In genomic region chr6:30542404-30542725, GRCh38 we compare ENCODE assay signal across 9 cellular contexts. TPM values are rescaled to one million over a fixed set of nuclear protein-coding genes. Genes with fewer than 3 reads are reported as not detected.
DNase-seq lines count a peak whose midpoint lies in the region; ATAC-seq, FAIRE-seq and TF ChIP-seq lines count a peak whose summit lies in the region.
"Had no signal": no experiment of that assay in that cellular context is flagged by ENCODE, and none has a peak within 500 bp of the region (broad histone marks: within the 10 kb centered on the region; RNA-seq: fewer than 3 reads in every experiment).

No MANE protein-coding gene starts in this region.

- peak; percentile 22 for ATAC-seq in activated T-helper 17 cell treated with anti-CD3 and anti-CD28 coated beads, Interleukin-2, amount 50 U/mL, for 72 hours (replicated peaks)

- peaks cover 34% of the 10 kb centered on the region for H3K4me1 Mint-ChIP-seq in activated T-helper 17 cell treated with anti-CD3 and anti-CD28 coated beads, Interleukin-2, amount 50 U/mL, for 72 hours
- H3K4me1 Mint-ChIP-seq in mesothelial cell of epicardium, result peaks cover 6% of the 10 kb centered on the region

- no peak for DNase-seq in GM12892 (ENCODE audit: insufficient read length)
- DNase-seq in mesothelial cell of epicardium (ENCODE audit: low spot score in 2 of 2, unreplicated experiment in 2 of 2), result no peak
- no peak for DNase-seq in CD1c-positive myeloid dendritic cell (ENCODE audit: extremely low spot score)
- DNase-seq in NCI-H2107 (lab: John Stamatoyannopoulos, UW), result no peak
- no peak for DNase-seq in NCI-H2081 treated with DMSO at 0.1 percent for 48 hours (lab: John Stamatoyannopoulos, UW)
- no peak for DNase-seq in DMS53 (lab: John Stamatoyannopoulos, UW)
- DNase-seq: NCI-H1105 treated with DMSO at 0.1 percent for 48 hours had no signal

- peaks cover 19 to 37% (median 30%) of the 10 kb centered on the region in 11 experiments for H3K36me3 ChIP-seq in BLaER1 treated with 17β-estradiol and CSF1 and Interleukin-3, amounts not matched to agents 10 nM and 100 nM

- peaks cover 29% of the 10 kb centered on the region for H3K36me3 Mint-ChIP-seq in activated T-helper 17 cell treated with anti-CD3 and anti-CD28 coated beads, Interleukin-2, amount 50 U/mL, for 72 hours (ENCODE audit: low read depth)
- peaks cover 7% of the 10 kb centered on the region for H3K36me3 Mint-ChIP-seq in mesothelial cell of epicardium

- peak overlapping the region; percentile 51 to 73 (median 59); a peak in 20 of 22 replicates for H3K9ac ChIP-seq in BLaER1 treated with 17β-estradiol and CSF1 and Interleukin-3, amounts not matched to agents 10 nM and 100 nM

- no peak for TF ChIP-seq CTCF in mesothelial cell of epicardium (IDR thresholded peaks at IDR 0.05; ENCODE audit: unreplicated experiment)

- H3K27me3 Mint-ChIP-seq in activated T-helper 17 cell treated with anti-CD3 and anti-CD28 coated beads, Interleukin-2, amount 50 U/mL, for 72 hours, result no peaks in the 10 kb centered on the region
- peaks cover 7% of the 10 kb centered on the region for H3K27me3 Mint-ChIP-seq in mesothelial cell of epicardium (ENCODE audit: low read depth)

- TF ChIP-seq POLR2A in GM12892 (IDR thresholded peaks at IDR 0.05; ENCODE audit: low read depth, low read length), result no peak

- H3K27ac Mint-ChIP-seq in activated T-helper 17 cell treated with anti-CD3 and anti-CD28 coated beads, Interleukin-2, amount 50 U/mL, for 72 hours, result peak overlapping the region; percentile 66
- no peak overlapping the region for H3K27ac Mint-ChIP-seq in mesothelial cell of epicardium

- peak overlapping the region in 9 of 10 experiments; percentile 44 to 67 (median 53); a peak in 18 of 20 replicates for H3K4me3 ChIP-seq in BLaER1 treated with 17β-estradiol and CSF1 and Interleukin-3, amounts not matched to agents 10 nM and 100 nM

- H4K20me1 ChIP-seq in BLaER1 treated with 17β-estradiol and CSF1 and Interleukin-3, amounts not matched to agents 10 nM and 100 nM, result peaks cover 0 to 9% (median 0%) of the 10 kb centered on the region in 11 experiments; a peak in 3 of 22 replicates

- H3K27ac ChIP-seq in BLaER1 treated with 17β-estradiol and CSF1 and Interleukin-3, amounts not matched to agents 10 nM and 100 nM, result peak overlapping the region in 10 of 11 experiments; percentile 14 to 73 (median 64); a peak in 19 of 22 replicates

- H3K4me2 ChIP-seq in BLaER1 treated with 17β-estradiol and CSF1 and Interleukin-3, amounts not matched to agents 10 nM and 100 nM, result peak overlapping the region; percentile 84 to 97 (median 89)

- no peaks in the 10 kb centered on the region for H3K9me3 Mint-ChIP-seq in activated T-helper 17 cell treated with anti-CD3 and anti-CD28 coated beads, Interleukin-2, amount 50 U/mL, for 72 hours
- H3K9me3 Mint-ChIP-seq in mesothelial cell of epicardium, result no peaks in the 10 kb centered on the region

- H3K4me1 ChIP-seq in BLaER1 treated with 17β-estradiol and CSF1 and Interleukin-3, amounts not matched to agents 10 nM and 100 nM, result peaks cover 27 to 33% (median 30%) of the 10 kb centered on the region in 10 experiments

- FAIRE-seq in GM12892 (lab: Jason Lieb, UNC), result peak; percentile 56

- H3K4me3 Mint-ChIP-seq in activated T-helper 17 cell treated with anti-CD3 and anti-CD28 coated beads, Interleukin-2, amount 50 U/mL, for 72 hours, result peak overlapping the region; percentile 87
- H3K4me3 Mint-ChIP-seq in mesothelial cell of epicardium, result peak overlapping the region; percentile 1

- no peaks in the 10 kb centered on the region for H3K9me3 ChIP-seq in BLaER1 treated with 17β-estradiol and CSF1 and Interleukin-3, amounts not matched to agents 10 nM and 100 nM (replicated peaks in 1 of 11)

- no peaks in the 10 kb centered on the region for H3K27me3 ChIP-seq in BLaER1 treated with 17β-estradiol and CSF1 and Interleukin-3, amounts not matched to agents 10 nM and 100 nM

RNA-seq across cellular contexts. Expression of gene GNL1, which starts 13.9 kb away (rescaled TPM):
- 37.8 TPM for polyA plus RNA-seq in GM12892 (2012; ENCODE audit: missing spikeins)
- total RNA-seq in activated T-helper 17 cell treated with anti-CD3 and anti-CD28 coated beads, Interleukin-2, amount 50 U/mL, for 72 hours, result 100 to 1,000 TPM; 102 to 117 TPM
- 88.2 to 93.1 TPM (median 91.9 TPM) in 3 replicates for total RNA-seq in mesothelial cell of epicardium

RNA-seq across cellular contexts. Expression of gene PRR3, which starts 14.7 kb away (rescaled TPM):
- polyA plus RNA-seq in GM12892 (2012; ENCODE audit: missing spikeins), result 12.4 TPM
- total RNA-seq in activated T-helper 17 cell treated with anti-CD3 and anti-CD28 coated beads, Interleukin-2, amount 50 U/mL, for 72 hours, result 10 to 100 TPM; 22.1 to 23.1 TPM
- total RNA-seq in mesothelial cell of epicardium, result 23.7 to 25.5 TPM (median 23.9 TPM) in 3 replicates

RNA-seq across cellular contexts. Expression of gene ABCF1, which starts 28.9 kb away (rescaled TPM):
- 48.3 TPM for polyA plus RNA-seq in GM12892 (2012; ENCODE audit: missing spikeins)
- 10 to 100 TPM; 65.0 to 98.2 TPM for total RNA-seq in activated T-helper 17 cell treated with anti-CD3 and anti-CD28 coated beads, Interleukin-2, amount 50 U/mL, for 72 hours
- total RNA-seq in mesothelial cell of epicardium, result 71.4 to 73.6 TPM (median 71.5 TPM) in 3 replicates

RNA-seq across cellular contexts. Expression of gene HLA-E, which starts 53.1 kb away (rescaled TPM):
- polyA plus RNA-seq in GM12892 (2012; ENCODE audit: missing spikeins), result 289 TPM
- 100 to 1,000 TPM; 362 to 675 TPM for total RNA-seq in activated T-helper 17 cell treated with anti-CD3 and anti-CD28 coated beads, Interleukin-2, amount 50 U/mL, for 72 hours
- total RNA-seq in mesothelial cell of epicardium, result 59.5 to 61.9 TPM (median 61.7 TPM) in 3 replicates
